14 cellular contexts compared by ENCODE assay signal in the genomic region with DNA sequence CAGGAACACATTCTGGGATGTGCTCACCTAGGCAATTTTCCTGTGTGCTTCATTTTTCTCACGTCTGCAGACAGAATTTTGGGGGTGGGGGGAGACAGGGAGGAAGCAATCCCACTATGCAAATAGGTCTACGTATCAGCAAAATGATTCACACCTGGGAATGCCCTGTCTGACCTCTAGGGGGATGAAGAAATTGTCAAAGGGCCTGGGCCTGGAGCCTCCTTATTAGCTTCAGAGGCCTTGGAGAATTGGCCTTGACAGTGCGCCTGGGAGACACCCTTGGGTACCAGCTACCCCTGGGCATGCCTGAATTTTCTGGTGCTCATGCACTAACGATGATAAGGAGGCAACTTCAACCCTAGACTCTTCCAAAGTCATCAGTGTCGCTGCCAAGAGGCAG.
DNase-seq lines count a peak whose midpoint lies in the region; ATAC-seq and TF ChIP-seq lines count a peak whose summit lies in the region.
"Had no signal": no experiment of that assay in that cellular context is flagged by ENCODE, and none has a peak within 500 bp of the region (broad histone marks: within the 10 kb centered on the region; RNA-seq: fewer than 3 reads in every experiment).

No MANE protein-coding gene starts in this region.

- H3K4me3 Mint-ChIP-seq in progenitor cell of endocrine pancreas (ENCODE audit: low read depth): no peak overlapping the region
- H3K4me3 Mint-ChIP-seq: activated CD4-positive, alpha-beta T cell treated with anti-CD3 and anti-CD28 coated beads, Interleukin-2, amount 10 ng/mL, durations not matched to agents 24 days and 14 days had no signal

- H3K27ac Mint-ChIP-seq in progenitor cell of endocrine pancreas: no peak overlapping the region
- H3K27ac Mint-ChIP-seq: activated CD4-positive, alpha-beta T cell treated with anti-CD3 and anti-CD28 coated beads, Interleukin-2, amount 10 ng/mL, durations not matched to agents 24 days and 14 days had no signal

- ATAC-seq in HG02885 (IDR thresholded peaks at IDR 0.05; ENCODE audit: poor library complexity, unreplicated experiment) (peak; percentile 52), HG03460 (IDR thresholded peaks at IDR 0.05; ENCODE audit: unreplicated experiment) (no peak), HG03457 (IDR thresholded peaks at IDR 0.05; ENCODE audit: unreplicated experiment) (no peak)

- peaks cover 1% of the 10 kb centered on the region for H3K36me3 Mint-ChIP-seq in progenitor cell of endocrine pancreas (ENCODE audit: insufficient read depth)

- H3K4me1 Mint-ChIP-seq in progenitor cell of endocrine pancreas (ENCODE audit: low read depth): peaks cover 3% of the 10 kb centered on the region
- H3K4me1 Mint-ChIP-seq: activated CD4-positive, alpha-beta T cell treated with anti-CD3 and anti-CD28 coated beads, Interleukin-2, amount 10 ng/mL, durations not matched to agents 24 days and 14 days had no signal

- no peaks in the 10 kb centered on the region for H3K9me3 Mint-ChIP-seq in progenitor cell of endocrine pancreas (ENCODE audit: low read depth)
- H3K9me3 Mint-ChIP-seq: activated CD4-positive, alpha-beta T cell treated with anti-CD3 and anti-CD28 coated beads, Interleukin-2, amount 10 ng/mL, durations not matched to agents 24 days and 14 days had no signal

- no peaks in the 10 kb centered on the region for H3K27me3 Mint-ChIP-seq in progenitor cell of endocrine pancreas

- DNase-seq in NCI-H748 (lab: John Stamatoyannopoulos, UW; ENCODE audit: unreplicated experiment) (peak; percentile 4), NCI-H748 treated with DMSO at 0.1 percent for 48 hours (lab: John Stamatoyannopoulos, UW) (no peak), SW480 (ENCODE audit: low spot score) (peak; percentile 17), progenitor cell of endocrine pancreas (ENCODE audit: low spot score, unreplicated experiment) (no peak), superior temporal gyrus (ENCODE audit: extremely low spot score) (no peak)
- DNase-seq: activated CD4-positive, alpha-beta T cell treated with anti-CD3 and anti-CD28 coated beads, Interleukin-2, amount 10 ng/mL, durations not matched to agents 24 days and 14 days; brain microvascular endothelial cell; DMS79; NCI-H510A treated with DMSO at 0.1 percent for 48 hours; SW 1271; thyroid gland had no signal

- TF ChIP-seq CTCF in progenitor cell of endocrine pancreas (IDR thresholded peaks at IDR 0.05; ENCODE audit: unreplicated experiment): peak; percentile 47

Comparison
In these comparisons a context has a peak if more than half of its experiments do, and no peak if none do; other contexts are left out.
1. DNase-seq: peak in NCI-H748 (single experiment) and SW480 (single experiment); none in NCI-H748 treated with DMSO at 0.1 percent for 48 hours (single experiment), progenitor cell of endocrine pancreas (single experiment) and superior temporal gyrus (single experiment).